ENCODE assay signal across 1 cellular context in genomic region chr12:26007563-26007962, GRCh38.
TF ChIP-seq lines count a peak whose summit lies in the region.

No MANE protein-coding gene starts in this region.

TF ChIP-seq in WTC11, 78 proteins besides CTCF, POLR2A, EP300 and RAD21 (continued from another document):
- TF ChIP-seq USF1 (CRISPR knock-in tag; IDR thresholded peaks at IDR 0.05), result no peak
